Comparison of ENCODE assay signal across 12 cellular contexts in genomic region chr4:169167958-169168357, GRCh38.
A peak's percentile ranks its signal among the peaks of the same experiment; 100 is the strongest.
DNase-seq lines count a peak whose midpoint lies in the region; ATAC-seq and TF ChIP-seq lines count a peak whose summit lies in the region.
"Had no signal": no experiment of that assay in that cellular context is flagged by ENCODE, and none has a peak within 500 bp of the region (broad histone marks: within the 10 kb centered on the region; RNA-seq: fewer than 3 reads in every experiment).

No MANE protein-coding gene starts in this region.

- TF ChIP-seq CTCF in GM13977 (IDR thresholded peaks at IDR 0.05; ENCODE audit: extremely low read depth, insufficient read depth, missing control alignments) = no peak

- ATAC-seq in GM18870 (IDR thresholded peaks at IDR 0.05; ENCODE audit: unreplicated experiment) (peak; percentile 98), GM21528 (IDR thresholded peaks at IDR 0.05; ENCODE audit: low FRiP score, unreplicated experiment) (peak; percentile 91), HG03095 (IDR thresholded peaks at IDR 0.05; ENCODE audit: unreplicated experiment) (peak; percentile 90), memory B cell (ENCODE audit: low read depth) (no peak)
- ATAC-seq: activated CD8-positive, alpha-beta memory T cell treated with anti-CD3 and anti-CD28 coated beads, Interleukin-2, amount 10 ng/mL, durations not matched to agents 7 days and 5 days had no signal

- DNase-seq in memory B cell (ENCODE audit: low spot score in 2 of 2) (no peak), NCI-H2227 treated with DMSO at 0.1 percent for 48 hours (lab: John Stamatoyannopoulos, UW) (no peak), GM13977 (ENCODE audit: low spot score) (no peak), NCI-H526 (lab: John Stamatoyannopoulos, UW) (no peak)
- DNase-seq in activated T-cell treated with anti-CD3 and anti-CD28 coated beads, Interleukin-2, amount 50 U/mL, for 24 hours = no peak
- DNase-seq: activated CD8-positive, alpha-beta memory T cell treated with anti-CD3 and anti-CD28 coated beads, Interleukin-2, amount 10 ng/mL, durations not matched to agents 7 days and 5 days; COR-L47; NCI-H748 treated with DMSO at 0.1 percent for 48 hours had no signal

- peaks cover 7% of the 10 kb centered on the region for H3K4me1 Mint-ChIP-seq in memory B cell
- H3K4me1 Mint-ChIP-seq in activated T-cell treated with anti-CD3 and anti-CD28 coated beads, Interleukin-2, amount 50 U/mL, for 24 hours (ENCODE audit: low read depth) = no peaks in the 10 kb centered on the region

- peak overlapping the region; percentile 15 for H3K27ac Mint-ChIP-seq in memory B cell
- no peak overlapping the region for H3K27ac Mint-ChIP-seq in activated T-cell treated with anti-CD3 and anti-CD28 coated beads, Interleukin-2, amount 50 U/mL, for 24 hours
- H3K27ac Mint-ChIP-seq: activated CD8-positive, alpha-beta memory T cell treated with anti-CD3 and anti-CD28 coated beads, Interleukin-2, amount 10 ng/mL, durations not matched to agents 7 days and 5 days; stimulated activated naive CD8-positive, alpha-beta T cell treated with anti-CD3 and anti-CD28 coated beads, Interleukin-15, Interleukin-2, amounts not matched to agents 100 ng/mL and 50 ng/mL, for 24 hours had no signal

- H3K27me3 Mint-ChIP-seq in memory B cell = no peaks in the 10 kb centered on the region
- peaks cover 6% of the 10 kb centered on the region for H3K27me3 Mint-ChIP-seq in activated T-cell treated with anti-CD3 and anti-CD28 coated beads, Interleukin-2, amount 50 U/mL, for 24 hours

- in situ Hi-C loops in GM13977 (cut with MboI; ENCODE audit: low pct_unique_long_range_greater_than_20kb, low sequenced_read_pairs, unreplicated experiment) = no loop called here

- H3K36me3 Mint-ChIP-seq in memory B cell = no peaks in the 10 kb centered on the region
- H3K36me3 Mint-ChIP-seq in activated T-cell treated with anti-CD3 and anti-CD28 coated beads, Interleukin-2, amount 50 U/mL, for 24 hours (ENCODE audit: low read depth) = no peaks in the 10 kb centered on the region
- H3K36me3 Mint-ChIP-seq: activated CD8-positive, alpha-beta memory T cell treated with anti-CD3 and anti-CD28 coated beads, Interleukin-2, amount 10 ng/mL, durations not matched to agents 7 days and 5 days had no signal

- H3K4me3 Mint-ChIP-seq in memory B cell = no peak overlapping the region
- H3K4me3 Mint-ChIP-seq in activated T-cell treated with anti-CD3 and anti-CD28 coated beads, Interleukin-2, amount 50 U/mL, for 24 hours = no peak overlapping the region
- H3K4me3 Mint-ChIP-seq: activated CD8-positive, alpha-beta memory T cell treated with anti-CD3 and anti-CD28 coated beads, Interleukin-2, amount 10 ng/mL, durations not matched to agents 7 days and 5 days; stimulated activated naive CD8-positive, alpha-beta T cell treated with anti-CD3 and anti-CD28 coated beads, Interleukin-15, Interleukin-2, amounts not matched to agents 100 ng/mL and 50 ng/mL, for 24 hours had no signal

- H3K9me3 Mint-ChIP-seq in memory B cell = no peaks in the 10 kb centered on the region
- no peaks in the 10 kb centered on the region for H3K9me3 Mint-ChIP-seq in activated T-cell treated with anti-CD3 and anti-CD28 coated beads, Interleukin-2, amount 50 U/mL, for 24 hours
- H3K9me3 Mint-ChIP-seq: stimulated activated naive CD8-positive, alpha-beta T cell treated with anti-CD3 and anti-CD28 coated beads, Interleukin-15, Interleukin-2, amounts not matched to agents 100 ng/mL and 50 ng/mL, for 24 hours had no signal
